In genomic region chr4:122073615-122074014, GRCh38 we compare ENCODE assay signal across 18 cellular contexts.
DNase-seq lines count a peak whose midpoint lies in the region; ATAC-seq, FAIRE-seq and TF ChIP-seq lines count a peak whose summit lies in the region.
"Had no signal": no experiment of that assay in that cellular context is flagged by ENCODE, and none has a peak within 500 bp of the region (broad histone marks: within the 10 kb centered on the region; RNA-seq: fewer than 3 reads in every experiment).

No MANE protein-coding gene starts in this region.

- in situ Hi-C loops in HepG2 (cut with HindIII; ENCODE audit: extremely low pct_ligation_motif_present, low pct_unique_long_range_greater_than_20kb) (no loop called here), K562 (cut with MboI) (no loop called here)

- H3K27ac ChIP-seq in HepG2 (ENCODE audit: extremely low read length, insufficient read depth, low read length) (no peak overlapping the region), right lobe of liver (no peak overlapping the region), K562 (ENCODE audit: extremely low read depth, low read depth, low read length) (no peak overlapping the region), neuronal stem cell (replicated peaks; ENCODE audit: low read length) (no peak overlapping the region)
- H3K27ac ChIP-seq: 22Rv1, A549, BLaER1, GM23248, HL-60 had no signal

- TF ChIP-seq EP300 in HepG2 (IDR thresholded peaks at IDR 0.05; ENCODE audit: low read depth in 2 of 2, low read length in 2 of 2): no peak
- TF ChIP-seq EP300 in HepG2 (CRISPR knock-in tag; IDR thresholded peaks at IDR 0.05; ENCODE audit: borderline replicate concordance): no peak
- no peak for TF ChIP-seq EP300 in K562 (IDR thresholded peaks at IDR 0.05; ENCODE audit: low read length)

- no peak overlapping the region for H3K4me3 ChIP-seq in HepG2 (replicated peaks in 1 of 3; ENCODE audit: insufficient read depth in 1 of 3, low read depth in 2 of 3, low read length in 3 of 3)
- H3K4me3 ChIP-seq in right lobe of liver: no peak overlapping the region
- H3K4me3 ChIP-seq in K562: no peak overlapping the region
- no peak overlapping the region for H3K4me3 ChIP-seq in neuronal stem cell (ENCODE audit: low read length in 2 of 2)
- H3K4me3 ChIP-seq: A549, BLaER1, GM23248, HAP-1 had no signal

- no peak overlapping the region for H2BK5ac ChIP-seq in neuronal stem cell (ENCODE audit: low read length)

- H4K20me1 ChIP-seq in HepG2 (ENCODE audit: insufficient read depth, low read length) (no peaks in the 10 kb centered on the region), K562 (replicated peaks; ENCODE audit: control insufficient read depth, insufficient read depth, low read length) (no peaks in the 10 kb centered on the region)
- H4K20me1 ChIP-seq: BLaER1 had no signal

- ATAC-seq in HepG2: no peak
- ATAC-seq in right lobe of liver: no peak
- no peak for ATAC-seq in K562
- ATAC-seq: A549 had no signal

- H3K14ac ChIP-seq in neuronal stem cell (ENCODE audit: low read length): no peak overlapping the region

- DNase-seq in NCI-H1105 treated with DMSO at 0.1 percent for 48 hours (lab: John Stamatoyannopoulos, UW): peak; percentile 60
- DNase-seq in NCI-H1105 (lab: John Stamatoyannopoulos, UW): no peak
- no peak for DNase-seq in HepG2 (ENCODE audit: low spot score)
- DNase-seq in right lobe of liver: no peak
- peak; percentile 95 for DNase-seq in NCI-H82 (lab: John Stamatoyannopoulos, UW)
- DNase-seq in K562 (ENCODE audit: extremely low read depth in 1 of 4, low spot score in 3 of 4): no peak
- no peak for DNase-seq in neuronal stem cell (ENCODE audit: low spot score)
- no peak for DNase-seq in D721Med (ENCODE audit: insufficient read length, low spot score)
- DNase-seq: CD4-positive, alpha-beta memory T cell; GM23248; IMR-90 had no signal

- H3K36me3 ChIP-seq in HepG2 (replicated peaks in 1 of 2; ENCODE audit: control insufficient read depth in 1 of 2, insufficient read depth in 2 of 2, low read length in 2 of 2) (no peaks in the 10 kb centered on the region), right lobe of liver (no peaks in the 10 kb centered on the region), K562 (ENCODE audit: control insufficient read depth, insufficient read depth, low read length) (no peaks in the 10 kb centered on the region), neuronal stem cell (replicated peaks in 1 of 2; ENCODE audit: control insufficient read depth in 2 of 2, insufficient read depth in 2 of 2, low read length in 2 of 2) (no peaks in the 10 kb centered on the region)
- H3K36me3 ChIP-seq: BLaER1, HAP-1 had no signal

- no peak overlapping the region for H3K4me2 ChIP-seq in HepG2 (ENCODE audit: low read depth, low read length)
- no peak overlapping the region for H3K4me2 ChIP-seq in K562 (ENCODE audit: insufficient read depth, low read length)
- no peak overlapping the region for H3K4me2 ChIP-seq in neuronal stem cell (ENCODE audit: insufficient read depth, low read length, poor library complexity, severe bottlenecking)
- H3K4me2 ChIP-seq: A549, BLaER1 had no signal

- POLR2A ChIA-PET in HepG2 (lab: Yijun Ruan, JAX): no interaction called here
- POLR2A ChIA-PET in K562 (lab: Yijun Ruan, JAX): no interaction called here

- H4K91ac ChIP-seq in neuronal stem cell (ENCODE audit: low read depth, low read length, poor library complexity): no peak overlapping the region

- H2AFZ ChIP-seq in HepG2 (ENCODE audit: low read length) (no peak overlapping the region), K562 (ENCODE audit: low read depth, low read length) (no peak overlapping the region), neuronal stem cell (ENCODE audit: low read length) (no peak overlapping the region)
- H2AFZ ChIP-seq: GM23248 had no signal

- H3K4me1 ChIP-seq in HepG2 (ENCODE audit: insufficient read depth, low read length) (no peaks in the 10 kb centered on the region), right lobe of liver (no peaks in the 10 kb centered on the region), K562 (replicated peaks in 1 of 2; ENCODE audit: control insufficient read depth in 2 of 2, insufficient read depth in 2 of 2, low read length in 2 of 2) (no peaks in the 10 kb centered on the region), neuronal stem cell (ENCODE audit: control insufficient read depth in 2 of 2, insufficient read depth in 1 of 2, low read depth in 1 of 2, low read length in 2 of 2) (no peaks in the 10 kb centered on the region)
- H3K4me1 ChIP-seq: A549, BLaER1, HAP-1 had no signal

- TF ChIP-seq POLR2A in HepG2 (IDR thresholded peaks at IDR 0.05; ENCODE audit: insufficient read depth in 1 of 2, low read depth in 2 of 2, low read length in 2 of 2) (no peak), right lobe of liver (IDR thresholded peaks at IDR 0.05) (no peak), K562 (conservative IDR thresholded peaks at IDR 0.05) (no peak)

- H4K8ac ChIP-seq in neuronal stem cell (ENCODE audit: low read depth, low read length): no peak overlapping the region

- H3K4ac ChIP-seq in neuronal stem cell (ENCODE audit: low read length): no peak overlapping the region

- CTCF ChIA-PET in HepG2 (lab: Yijun Ruan, JAX; ENCODE audit: low intra/inter-chr PET ratio, low total read pairs) (no interaction called here), K562 (lab: Yijun Ruan, JAX; ENCODE audit: low intra/inter-chr PET ratio) (no interaction called here)

- FAIRE-seq in HepG2 (lab: Jason Lieb, UNC) (no peak), K562 (lab: Jason Lieb, UNC) (no peak), D721Med (lab: Jason Lieb, UNC) (no peak)
- FAIRE-seq: A549, G401.6, GM12891 had no signal

- no peak overlapping the region for H2BK12ac ChIP-seq in neuronal stem cell (ENCODE audit: low read length)

- no peak for TF ChIP-seq CTCF in HepG2 (CRISPR knock-in tag; IDR thresholded peaks at IDR 0.05)
- no peak for TF ChIP-seq CTCF in right lobe of liver (IDR thresholded peaks at IDR 0.05)
- TF ChIP-seq CTCF in K562 (IDR thresholded peaks at IDR 0.05 in 2 of 3, conservative IDR thresholded peaks at IDR 0.05 in 1 of 3; ENCODE audit: insufficient read depth in 2 of 3, low read depth in 1 of 3, low read length in 3 of 3): no peak
- TF ChIP-seq CTCF in D721Med (IDR thresholded peaks at IDR 0.05; ENCODE audit: insufficient read depth, missing control alignments): no peak

- WGBS in HepG2 (ENCODE audit: low lambda C conversion rate): 0% methylated on average over 2 of the region's 2 CpGs
- 10% methylated on average over 2 of the region's 2 CpGs for WGBS in right lobe of liver (ENCODE audit: insufficient coverage, low coverage, low lambda C conversion rate, missing lambda C conversion rate)
- 0% methylated on average over 2 of the region's 2 CpGs for WGBS in K562 (ENCODE audit: insufficient coverage, low coverage, missing lambda C conversion rate)
- no CpG with 5 or more reads among the region's 2 CpGs for WGBS in neuronal stem cell (ENCODE audit: extremely low coverage in 2 of 2, insufficient read length in 2 of 2, insufficient replicate concordance in 1 of 2), 2 donors

- intact Hi-C loops in HepG2 (cut with micrococcal nuclease; ENCODE audit: unreplicated experiment): no loop called here
- intact Hi-C loops in right lobe of liver (cut with DNase I): no loop called here
- intact Hi-C loops in K562 (cut with micrococcal nuclease): no loop called here

- H3K79me1 ChIP-seq in neuronal stem cell (ENCODE audit: low read depth, low read length): no peaks in the 10 kb centered on the region

- H2BK120ac ChIP-seq in neuronal stem cell (ENCODE audit: low read depth, low read length): no peak overlapping the region

- H3K9ac ChIP-seq in HepG2 (ENCODE audit: insufficient read depth, low read depth, low read length) (no peak overlapping the region), K562 (ENCODE audit: insufficient read depth in 1 of 2, low read depth in 2 of 2, low read length in 2 of 2) (no peak overlapping the region), neuronal stem cell (ENCODE audit: low read depth, low read length, poor library complexity) (no peak overlapping the region)
- H3K9ac ChIP-seq: BLaER1, GM23248 had no signal

- no peak overlapping the region for H2AK5ac ChIP-seq in neuronal stem cell (ENCODE audit: low read depth, low read length)

- no peak overlapping the region for H3K23ac ChIP-seq in neuronal stem cell (ENCODE audit: low read depth, low read length, poor library complexity)

- TF ChIP-seq RAD21 in HepG2 (CRISPR knock-in tag; IDR thresholded peaks at IDR 0.05) (no peak), K562 (CRISPR knock-in tag; conservative IDR thresholded peaks at IDR 0.05 in 1 of 2, IDR thresholded peaks at IDR 0.05 in 1 of 2) (no peak)

- H3K9me3 ChIP-seq in HepG2 (ENCODE audit: low read length): no peaks in the 10 kb centered on the region
- no peaks in the 10 kb centered on the region for H3K9me3 ChIP-seq in right lobe of liver
- H3K9me3 ChIP-seq in K562 (replicated peaks; ENCODE audit: control insufficient read depth, insufficient read depth, low read depth, low read length): no peaks in the 10 kb centered on the region
- no peaks in the 10 kb centered on the region for H3K9me3 ChIP-seq in neuronal stem cell (replicated peaks in 1 of 2; ENCODE audit: control insufficient read depth in 2 of 2, insufficient read depth in 1 of 2, low read depth in 1 of 2, low read length in 2 of 2)
- H3K9me3 ChIP-seq: A549, BLaER1, HAP-1 had no signal

- BruUV-seq in HepG2 (replicated peaks; lab: Mats Ljungman, UMichigan) (no TSS peak), K562 (replicated peaks; lab: Mats Ljungman, UMichigan) (no TSS peak)

- H3K79me2 ChIP-seq in HepG2 (ENCODE audit: insufficient read depth, low read length): no peaks in the 10 kb centered on the region
- H3K79me2 ChIP-seq in K562 (ENCODE audit: control insufficient read depth, insufficient read depth, low read length): no peaks in the 10 kb centered on the region

- H3K27me3 ChIP-seq in HepG2 (ENCODE audit: control insufficient read depth in 1 of 2, insufficient read depth in 2 of 2, low read length in 2 of 2): no peaks in the 10 kb centered on the region
- no peaks in the 10 kb centered on the region for H3K27me3 ChIP-seq in right lobe of liver
- no peaks in the 10 kb centered on the region for H3K27me3 ChIP-seq in K562 (ENCODE audit: control insufficient read depth in 2 of 2, insufficient read depth in 2 of 2, low read length in 2 of 2)
- no peaks in the 10 kb centered on the region for H3K27me3 ChIP-seq in neuronal stem cell (ENCODE audit: control insufficient read depth in 3 of 3, insufficient read depth in 3 of 3, low read depth in 1 of 3, low read length in 3 of 3)
- H3K27me3 ChIP-seq: BLaER1 had no signal

- H3K18ac ChIP-seq in neuronal stem cell (ENCODE audit: low read length): no peak overlapping the region

- no peak overlapping the region for H2BK15ac ChIP-seq in neuronal stem cell (ENCODE audit: low read length)

- H3K9me1 ChIP-seq in K562 (ENCODE audit: control insufficient read depth, insufficient read depth, low read length): no peaks in the 10 kb centered on the region

TF ChIP-seq in HepG2, 621 proteins besides CTCF, POLR2A, EP300 and RAD21:
- TF ChIP-seq NR3C1 (CRISPR knock-in tag; IDR thresholded peaks at IDR 0.05): no peak
- peak; percentile 56 for TF ChIP-seq RAD51 (IDR thresholded peaks at IDR 0.05; ENCODE audit: borderline replicate concordance)
- TF ChIP-seq NR2F1 (CRISPR knock-in tag; IDR thresholded peaks at IDR 0.05): no peak

TF ChIP-seq in K562, 482 proteins besides CTCF, POLR2A, EP300 and RAD21 (continues in another document):
- no peak for TF ChIP-seq ZNF830 (CRISPR knock-in tag; IDR thresholded peaks at IDR 0.05)

Comparison
In these comparisons a context has a peak if more than half of its experiments do, and no peak if none do; other contexts are left out.
1. DNase-seq: peak in NCI-H1105 treated with DMSO at 0.1 percent for 48 hours (single experiment) and NCI-H82 (single experiment); none in NCI-H1105 (single experiment), HepG2 (single experiment), right lobe of liver (0 of 3), K562 (0 of 4), neuronal stem cell (single experiment) and D721Med (single experiment).